1 cellular context compared by ENCODE assay signal in the genomic region with DNA sequence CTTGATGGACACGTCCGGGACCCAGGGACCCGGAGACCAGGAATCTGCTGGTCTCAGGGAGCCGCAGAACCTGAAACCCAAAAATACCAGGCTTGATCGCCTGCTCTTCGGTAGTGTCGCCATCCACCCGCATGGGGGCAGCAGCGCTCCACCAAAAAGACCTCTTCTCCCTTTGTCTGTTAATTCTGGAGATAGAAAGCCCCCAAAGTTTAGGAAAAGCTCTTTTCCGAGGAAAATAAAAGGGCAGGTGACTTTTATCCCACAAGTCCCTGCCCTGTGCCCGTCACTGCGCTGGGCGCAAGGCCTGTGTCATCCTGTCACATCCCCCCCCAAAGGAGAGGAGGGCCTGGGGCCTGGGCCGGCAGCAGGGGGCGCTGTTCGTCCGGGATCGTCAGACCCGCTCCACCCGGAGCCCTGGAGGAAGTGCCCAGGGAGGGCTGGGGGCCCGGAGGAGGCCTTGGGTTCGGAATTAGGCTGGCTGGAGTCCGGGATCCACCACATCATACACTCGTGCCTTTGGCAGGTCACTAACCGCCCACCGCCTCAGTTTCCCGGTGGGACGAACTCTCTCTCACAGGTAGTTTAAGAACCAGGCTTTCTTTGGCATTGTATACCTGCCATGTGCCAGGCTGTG.
TF ChIP-seq lines count a peak whose summit lies in the region.

No MANE protein-coding gene starts in this region.

TF ChIP-seq in HepG2, 621 proteins besides CTCF, POLR2A, EP300 and RAD21 (continued from another document and continues in another):
- TF ChIP-seq, protein P1, sequence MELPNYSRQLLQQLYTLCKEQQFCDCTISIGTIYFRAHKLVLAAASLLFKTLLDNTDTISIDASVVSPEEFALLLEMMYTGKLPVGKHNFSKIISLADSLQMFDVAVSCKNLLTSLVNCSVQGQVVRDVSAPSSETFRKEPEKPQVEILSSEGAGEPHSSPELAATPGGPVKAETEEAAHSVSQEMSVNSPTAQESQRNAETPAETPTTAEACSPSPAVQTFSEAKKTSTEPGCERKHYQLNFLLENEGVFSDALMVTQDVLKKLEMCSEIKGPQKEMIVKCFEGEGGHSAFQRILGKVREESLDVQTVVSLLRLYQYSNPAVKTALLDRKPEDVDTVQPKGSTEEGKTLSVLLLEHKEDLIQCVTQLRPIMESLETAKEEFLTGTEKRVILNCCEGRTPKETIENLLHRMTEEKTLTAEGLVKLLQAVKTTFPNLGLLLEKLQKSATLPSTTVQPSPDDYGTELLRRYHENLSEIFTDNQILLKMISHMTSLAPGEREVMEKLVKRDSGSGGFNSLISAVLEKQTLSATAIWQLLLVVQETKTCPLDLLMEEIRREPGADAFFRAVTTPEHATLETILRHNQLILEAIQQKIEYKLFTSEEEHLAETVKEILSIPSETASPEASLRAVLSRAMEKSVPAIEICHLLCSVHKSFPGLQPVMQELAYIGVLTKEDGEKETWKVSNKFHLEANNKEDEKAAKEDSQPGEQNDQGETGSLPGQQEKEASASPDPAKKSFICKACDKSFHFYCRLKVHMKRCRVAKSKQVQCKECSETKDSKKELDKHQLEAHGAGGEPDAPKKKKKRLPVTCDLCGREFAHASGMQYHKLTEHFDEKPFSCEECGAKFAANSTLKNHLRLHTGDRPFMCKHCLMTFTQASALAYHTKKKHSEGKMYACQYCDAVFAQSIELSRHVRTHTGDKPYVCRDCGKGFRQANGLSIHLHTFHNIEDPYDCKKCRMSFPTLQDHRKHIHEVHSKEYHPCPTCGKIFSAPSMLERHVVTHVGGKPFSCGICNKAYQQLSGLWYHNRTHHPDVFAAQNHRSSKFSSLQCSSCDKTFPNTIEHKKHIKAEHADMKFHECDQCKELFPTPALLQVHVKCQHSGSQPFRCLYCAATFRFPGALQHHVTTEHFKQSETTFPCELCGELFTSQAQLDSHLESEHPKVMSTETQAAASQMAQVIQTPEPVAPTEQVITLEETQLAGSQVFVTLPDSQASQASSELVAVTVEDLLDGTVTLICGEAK (IDR thresholded peaks at IDR 0.05): no peak
- TF ChIP-seq, protein P1 (CRISPR knock-in tag; IDR thresholded peaks at IDR 0.05): peak; percentile 68; the same call in 1 of the 2 replicates
- TF ChIP-seq, protein P2, sequence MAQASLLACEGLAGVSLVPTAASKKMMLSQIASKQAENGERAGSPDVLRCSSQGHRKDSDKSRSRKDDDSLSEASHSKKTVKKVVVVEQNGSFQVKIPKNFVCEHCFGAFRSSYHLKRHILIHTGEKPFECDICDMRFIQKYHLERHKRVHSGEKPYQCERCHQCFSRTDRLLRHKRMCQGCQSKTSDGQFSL (CRISPR knock-in tag; IDR thresholded peaks at IDR 0.05): peak; percentile 82
- TF ChIP-seq, protein P3, sequence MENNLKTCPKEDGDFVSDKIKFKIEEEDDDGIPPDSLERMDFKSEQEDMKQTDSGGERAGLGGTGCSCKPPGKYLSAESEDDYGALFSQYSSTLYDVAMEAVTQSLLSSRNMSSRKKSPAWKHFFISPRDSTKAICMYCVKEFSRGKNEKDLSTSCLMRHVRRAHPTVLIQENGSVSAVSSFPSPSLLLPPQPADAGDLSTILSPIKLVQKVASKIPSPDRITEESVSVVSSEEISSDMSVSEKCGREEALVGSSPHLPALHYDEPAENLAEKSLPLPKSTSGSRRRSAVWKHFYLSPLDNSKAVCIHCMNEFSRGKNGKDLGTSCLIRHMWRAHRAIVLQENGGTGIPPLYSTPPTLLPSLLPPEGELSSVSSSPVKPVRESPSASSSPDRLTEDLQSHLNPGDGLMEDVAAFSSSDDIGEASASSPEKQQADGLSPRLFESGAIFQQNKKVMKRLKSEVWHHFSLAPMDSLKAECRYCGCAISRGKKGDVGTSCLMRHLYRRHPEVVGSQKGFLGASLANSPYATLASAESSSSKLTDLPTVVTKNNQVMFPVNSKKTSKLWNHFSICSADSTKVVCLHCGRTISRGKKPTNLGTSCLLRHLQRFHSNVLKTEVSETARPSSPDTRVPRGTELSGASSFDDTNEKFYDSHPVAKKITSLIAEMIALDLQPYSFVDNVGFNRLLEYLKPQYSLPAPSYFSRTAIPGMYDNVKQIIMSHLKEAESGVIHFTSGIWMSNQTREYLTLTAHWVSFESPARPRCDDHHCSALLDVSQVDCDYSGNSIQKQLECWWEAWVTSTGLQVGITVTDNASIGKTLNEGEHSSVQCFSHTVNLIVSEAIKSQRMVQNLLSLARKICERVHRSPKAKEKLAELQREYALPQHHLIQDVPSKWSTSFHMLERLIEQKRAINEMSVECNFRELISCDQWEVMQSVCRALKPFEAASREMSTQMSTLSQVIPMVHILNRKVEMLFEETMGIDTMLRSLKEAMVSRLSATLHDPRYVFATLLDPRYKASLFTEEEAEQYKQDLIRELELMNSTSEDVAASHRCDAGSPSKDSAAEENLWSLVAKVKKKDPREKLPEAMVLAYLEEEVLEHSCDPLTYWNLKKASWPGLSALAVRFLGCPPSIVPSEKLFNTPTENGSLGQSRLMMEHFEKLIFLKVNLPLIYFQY (CRISPR knock-in tag; IDR thresholded peaks at IDR 0.05; ENCODE audit: borderline replicate concordance): peak; percentile 74
- TF ChIP-seq ZMYM3 (CRISPR knock-in tag; IDR thresholded peaks at IDR 0.05) (peak; percentile 77), PHB2 (IDR thresholded peaks at IDR 0.05; ENCODE audit: partially characterized antibody) (no peak), ZNF614 (CRISPR knock-in tag; IDR thresholded peaks at IDR 0.05; ENCODE audit: borderline replicate concordance) (peak; percentile 77), SMC3 (IDR thresholded peaks at IDR 0.05; ENCODE audit: low read length) (peak; percentile 92), ZMYM4 (CRISPR knock-in tag; IDR thresholded peaks at IDR 0.05) (peak; percentile 43; the same call in 1 of the 2 replicates), CREB1 (IDR thresholded peaks at IDR 0.05) (0 out of 2 replicates have a peak, but pooled peaks have one; percentile 23), CREB1 (CRISPR knock-in tag; IDR thresholded peaks at IDR 0.05) (no peak), ZNF562 (CRISPR knock-in tag; IDR thresholded peaks at IDR 0.05; ENCODE audit: borderline replicate concordance) (no peak), TARDBP (CRISPR knock-in tag; IDR thresholded peaks at IDR 0.05) (peak; percentile 43; the same call in 1 of the 2 replicates), PAX8 (CRISPR knock-in tag; IDR thresholded peaks at IDR 0.05; ENCODE audit: borderline replicate concordance) (no peak), ZNF260 (CRISPR knock-in tag; IDR thresholded peaks at IDR 0.05; ENCODE audit: borderline replicate concordance, low read depth) (no peak), BRCA1 (CRISPR knock-in tag; IDR thresholded peaks at IDR 0.05) (peak; percentile 30; the same call in 1 of the 2 replicates), TOE1 (CRISPR knock-in tag; IDR thresholded peaks at IDR 0.05) (peak; percentile 95; the same call in 1 of the 2 replicates), KLF9 (CRISPR knock-in tag; IDR thresholded peaks at IDR 0.05; ENCODE audit: low read depth) (peak; percentile 79; the same call in 1 of the 2 replicates), KDM5A (IDR thresholded peaks at IDR 0.05; ENCODE audit: borderline replicate concordance, low read length) (peak; percentile 47; the same call in 1 of the 2 replicates), ZSCAN31 (CRISPR knock-in tag; IDR thresholded peaks at IDR 0.05; ENCODE audit: low read depth) (peak; percentile 89; the same call in 1 of the 2 replicates)
- TF ChIP-seq, protein P4, sequence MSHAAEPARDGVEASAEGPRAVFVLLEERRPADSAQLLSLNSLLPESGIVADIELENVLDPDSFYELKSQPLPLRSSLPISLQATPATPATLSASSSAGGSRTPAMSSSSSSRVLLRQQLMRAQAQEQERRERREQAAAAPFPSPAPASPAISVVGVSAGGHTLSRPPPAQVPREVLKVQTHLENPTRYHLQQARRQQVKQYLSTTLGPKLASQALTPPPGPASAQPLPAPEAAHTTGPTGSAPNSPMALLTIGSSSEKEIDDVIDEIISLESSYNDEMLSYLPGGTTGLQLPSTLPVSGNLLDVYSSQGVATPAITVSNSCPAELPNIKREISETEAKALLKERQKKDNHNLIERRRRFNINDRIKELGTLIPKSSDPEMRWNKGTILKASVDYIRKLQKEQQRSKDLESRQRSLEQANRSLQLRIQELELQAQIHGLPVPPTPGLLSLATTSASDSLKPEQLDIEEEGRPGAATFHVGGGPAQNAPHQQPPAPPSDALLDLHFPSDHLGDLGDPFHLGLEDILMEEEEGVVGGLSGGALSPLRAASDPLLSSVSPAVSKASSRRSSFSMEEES (CRISPR knock-in tag; IDR thresholded peaks at IDR 0.05): peak; percentile 46
- TF ChIP-seq, protein P5, sequence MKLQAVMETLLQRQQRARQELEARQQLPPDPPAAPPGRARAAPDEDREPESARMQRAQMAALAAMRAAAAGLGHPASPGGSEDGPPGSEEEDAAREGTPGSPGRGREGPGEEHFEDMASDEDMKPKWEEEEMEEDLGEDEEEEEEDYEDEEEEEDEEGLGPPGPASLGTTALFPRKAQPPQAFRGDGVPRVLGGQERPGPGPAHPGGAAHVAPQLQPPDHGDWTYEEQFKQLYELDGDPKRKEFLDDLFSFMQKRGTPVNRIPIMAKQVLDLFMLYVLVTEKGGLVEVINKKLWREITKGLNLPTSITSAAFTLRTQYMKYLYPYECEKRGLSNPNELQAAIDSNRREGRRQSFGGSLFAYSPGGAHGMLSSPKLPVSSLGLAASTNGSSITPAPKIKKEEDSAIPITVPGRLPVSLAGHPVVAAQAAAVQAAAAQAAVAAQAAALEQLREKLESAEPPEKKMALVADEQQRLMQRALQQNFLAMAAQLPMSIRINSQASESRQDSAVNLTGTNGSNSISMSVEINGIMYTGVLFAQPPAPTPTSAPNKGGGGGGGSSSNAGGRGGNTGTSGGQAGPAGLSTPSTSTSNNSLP (IDR thresholded peaks at IDR 0.05; ENCODE audit: low read depth, low read length): peak; percentile 55; the same call in 1 of the 2 replicates
- TF ChIP-seq, protein P6, sequence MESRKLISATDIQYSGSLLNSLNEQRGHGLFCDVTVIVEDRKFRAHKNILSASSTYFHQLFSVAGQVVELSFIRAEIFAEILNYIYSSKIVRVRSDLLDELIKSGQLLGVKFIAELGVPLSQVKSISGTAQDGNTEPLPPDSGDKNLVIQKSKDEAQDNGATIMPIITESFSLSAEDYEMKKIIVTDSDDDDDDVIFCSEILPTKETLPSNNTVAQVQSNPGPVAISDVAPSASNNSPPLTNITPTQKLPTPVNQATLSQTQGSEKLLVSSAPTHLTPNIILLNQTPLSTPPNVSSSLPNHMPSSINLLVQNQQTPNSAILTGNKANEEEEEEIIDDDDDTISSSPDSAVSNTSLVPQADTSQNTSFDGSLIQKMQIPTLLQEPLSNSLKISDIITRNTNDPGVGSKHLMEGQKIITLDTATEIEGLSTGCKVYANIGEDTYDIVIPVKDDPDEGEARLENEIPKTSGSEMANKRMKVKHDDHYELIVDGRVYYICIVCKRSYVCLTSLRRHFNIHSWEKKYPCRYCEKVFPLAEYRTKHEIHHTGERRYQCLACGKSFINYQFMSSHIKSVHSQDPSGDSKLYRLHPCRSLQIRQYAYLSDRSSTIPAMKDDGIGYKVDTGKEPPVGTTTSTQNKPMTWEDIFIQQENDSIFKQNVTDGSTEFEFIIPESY (CRISPR knock-in tag; IDR thresholded peaks at IDR 0.05): peak; percentile 59; the same call in 1 of the 2 replicates
- TF ChIP-seq, protein P7, sequence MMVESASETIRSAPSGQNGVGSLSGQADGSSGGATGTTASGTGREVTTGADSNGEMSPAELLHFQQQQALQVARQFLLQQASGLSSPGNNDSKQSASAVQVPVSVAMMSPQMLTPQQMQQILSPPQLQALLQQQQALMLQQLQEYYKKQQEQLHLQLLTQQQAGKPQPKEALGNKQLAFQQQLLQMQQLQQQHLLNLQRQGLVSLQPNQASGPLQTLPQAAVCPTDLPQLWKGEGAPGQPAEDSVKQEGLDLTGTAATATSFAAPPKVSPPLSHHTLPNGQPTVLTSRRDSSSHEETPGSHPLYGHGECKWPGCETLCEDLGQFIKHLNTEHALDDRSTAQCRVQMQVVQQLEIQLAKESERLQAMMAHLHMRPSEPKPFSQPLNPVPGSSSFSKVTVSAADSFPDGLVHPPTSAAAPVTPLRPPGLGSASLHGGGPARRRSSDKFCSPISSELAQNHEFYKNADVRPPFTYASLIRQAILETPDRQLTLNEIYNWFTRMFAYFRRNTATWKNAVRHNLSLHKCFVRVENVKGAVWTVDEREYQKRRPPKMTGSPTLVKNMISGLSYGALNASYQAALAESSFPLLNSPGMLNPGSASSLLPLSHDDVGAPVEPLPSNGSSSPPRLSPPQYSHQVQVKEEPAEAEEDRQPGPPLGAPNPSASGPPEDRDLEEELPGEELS (CRISPR knock-in tag; IDR thresholded peaks at IDR 0.05): peak; percentile 65
- TF ChIP-seq, protein P8, sequence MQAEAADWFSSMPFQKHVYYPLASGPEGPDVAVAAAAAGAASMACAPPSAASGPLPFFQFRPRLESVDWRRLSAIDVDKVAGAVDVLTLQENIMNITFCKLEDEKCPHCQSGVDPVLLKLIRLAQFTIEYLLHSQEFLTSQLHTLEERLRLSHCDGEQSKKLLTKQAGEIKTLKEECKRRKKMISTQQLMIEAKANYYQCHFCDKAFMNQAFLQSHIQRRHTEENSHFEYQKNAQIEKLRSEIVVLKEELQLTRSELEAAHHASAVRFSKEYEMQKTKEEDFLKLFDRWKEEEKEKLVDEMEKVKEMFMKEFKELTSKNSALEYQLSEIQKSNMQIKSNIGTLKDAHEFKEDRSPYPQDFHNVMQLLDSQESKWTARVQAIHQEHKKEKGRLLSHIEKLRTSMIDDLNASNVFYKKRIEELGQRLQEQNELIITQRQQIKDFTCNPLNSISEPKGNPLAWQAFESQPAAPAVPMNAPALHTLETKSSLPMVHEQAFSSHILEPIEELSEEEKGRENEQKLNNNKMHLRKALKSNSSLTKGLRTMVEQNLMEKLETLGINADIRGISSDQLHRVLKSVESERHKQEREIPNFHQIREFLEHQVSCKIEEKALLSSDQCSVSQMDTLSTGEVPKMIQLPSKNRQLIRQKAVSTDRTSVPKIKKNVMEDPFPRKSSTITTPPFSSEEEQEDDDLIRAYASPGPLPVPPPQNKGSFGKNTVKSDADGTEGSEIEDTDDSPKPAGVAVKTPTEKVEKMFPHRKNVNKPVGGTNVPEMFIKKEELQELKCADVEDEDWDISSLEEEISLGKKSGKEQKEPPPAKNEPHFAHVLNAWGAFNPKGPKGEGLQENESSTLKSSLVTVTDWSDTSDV (CRISPR knock-in tag; IDR thresholded peaks at IDR 0.05): peak; percentile 93; the same call in 1 of the 2 replicates
